ENCODE assay signal across 9 cellular contexts in the genomic region with DNA sequence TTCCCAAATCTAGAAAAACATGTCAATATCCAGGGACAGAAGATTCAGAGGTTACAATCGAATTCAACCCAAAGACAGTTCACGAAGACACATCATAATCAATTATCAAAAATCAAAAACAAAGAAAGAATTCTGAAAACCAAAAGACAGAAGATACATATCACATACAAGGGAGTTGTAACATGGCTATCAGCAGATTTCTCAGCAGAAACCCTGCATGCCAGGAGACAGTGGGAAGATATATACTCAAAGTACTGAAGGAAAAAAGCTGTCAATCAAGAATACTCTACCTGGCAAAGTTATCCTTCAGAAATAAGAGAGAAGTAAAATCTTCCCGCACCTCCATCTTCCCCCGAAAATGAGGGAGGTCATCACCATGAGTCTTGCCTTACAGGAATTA.
"Had no signal": no experiment of that assay in that cellular context is flagged by ENCODE, and none has a peak within 500 bp of the region (broad histone marks: within the 10 kb centered on the region; RNA-seq: fewer than 3 reads in every experiment).

No MANE protein-coding gene starts in this region.

- DNase-seq: H9, HFFc6, IMR-90, KG1 had no signal

- H3K4me3 ChIP-seq: GM23338, K562 had no signal

- H3K27ac Mint-ChIP-seq: GM23338, H9, HFFc6 had no signal

- H3K4me2 ChIP-seq: GM23338 had no signal

- ATAC-seq: GM23338, K562 had no signal

- H3K4me1 Mint-ChIP-seq: GM23338, H9 had no signal

- FAIRE-seq: H1, H54, K562 had no signal

- H3K4me3 Mint-ChIP-seq: GM23338, H9, HFFc6 had no signal

- H3K27ac ChIP-seq: HL-60 had no signal
